In genomic region chr7:20328692-20329091, GRCh38 we compare ENCODE assay signal across 16 cellular contexts. TPM values are rescaled to one million over a fixed set of nuclear protein-coding genes. Genes with fewer than 3 reads are reported as not detected.
DNase-seq lines count a peak whose midpoint lies in the region; ATAC-seq and TF ChIP-seq lines count a peak whose summit lies in the region.
"Had no signal": no experiment of that assay in that cellular context is flagged by ENCODE, and none has a peak within 500 bp of the region (broad histone marks: within the 10 kb centered on the region; RNA-seq: fewer than 3 reads in every experiment).

No MANE protein-coding gene starts in this region.

- no peaks in the 10 kb centered on the region for H3K9me2 ChIP-seq in GM23338 (ENCODE audit: insufficient read depth)

- H3K4me2 ChIP-seq in GM23338, result peak overlapping the region; percentile 92

- H3F3A ChIP-seq in GM23338 (replicated peaks; ENCODE audit: low read depth), result peaks cover 4% of the 10 kb centered on the region

- H3K27ac ChIP-seq in GM23338 (ENCODE audit: low read depth) (no peak overlapping the region), VCaP (peak overlapping the region; percentile 91), foreskin keratinocyte (peak overlapping the region; percentile 99), rectal smooth muscle tissue (ENCODE audit: low read depth, low read length) (peak overlapping the region; percentile 90)

- H3K4me1 Mint-ChIP-seq in GM23338, result peaks cover 8% of the 10 kb centered on the region

- no peaks in the 10 kb centered on the region for H3K36me3 Mint-ChIP-seq in GM23338 (ENCODE audit: low read depth)
- H3K36me3 Mint-ChIP-seq: naive B cell had no signal

- H3K27me3 ChIP-seq in GM23338 (ENCODE audit: insufficient read depth) (peaks cover 35% of the 10 kb centered on the region), foreskin keratinocyte (no peaks in the 10 kb centered on the region), rectal smooth muscle tissue (ENCODE audit: control insufficient read depth, insufficient read depth, low read length) (no peaks in the 10 kb centered on the region)

- H3K4me1 ChIP-seq in GM23338 (ENCODE audit: insufficient read depth), result peaks cover 10% of the 10 kb centered on the region; the same call in 1 of the 2 replicates
- peaks cover 24% of the 10 kb centered on the region for H3K4me1 ChIP-seq in foreskin keratinocyte
- peaks cover 6% of the 10 kb centered on the region for H3K4me1 ChIP-seq in rectal smooth muscle tissue (ENCODE audit: control insufficient read depth, insufficient read depth, low read length)

- no peak overlapping the region for H3K9ac ChIP-seq in rectal smooth muscle tissue (ENCODE audit: low read length)

- ATAC-seq in GM23338, result no peak
- no peak for ATAC-seq in foreskin keratinocyte
- ATAC-seq in GM21360 (IDR thresholded peaks at IDR 0.05; ENCODE audit: unreplicated experiment), result no peak
- ATAC-seq: right cardiac atrium had no signal

- H3K4me3 ChIP-seq in GM23338, result peak overlapping the region; percentile 87
- H3K4me3 ChIP-seq in rectal smooth muscle tissue (ENCODE audit: low read length), result no peak overlapping the region

- H4K20me1 ChIP-seq in GM23338 (replicated peaks; ENCODE audit: insufficient read depth), result no peaks in the 10 kb centered on the region

- no peak overlapping the region for H2AFZ ChIP-seq in GM23338

- H3K27me3 Mint-ChIP-seq in GM23338 (ENCODE audit: insufficient read depth, low read depth, poor library complexity), result peaks cover 18% of the 10 kb centered on the region

- TF ChIP-seq CTCF in GM23338 (conservative IDR thresholded peaks at IDR 0.05; ENCODE audit: low read depth in 2 of 2), result no peak
- no peak for TF ChIP-seq CTCF in VCaP (conservative IDR thresholded peaks at IDR 0.05)
- TF ChIP-seq CTCF in foreskin keratinocyte (conservative IDR thresholded peaks at IDR 0.05), result no peak

- H3K9me3 Mint-ChIP-seq in GM23338, result no peaks in the 10 kb centered on the region
- H3K9me3 Mint-ChIP-seq: activated T-helper 1 cell treated with anti-CD3 and anti-CD28 coated beads, Interleukin-12 subunit alpha, Interleukin-12 subunit beta, Interleukin-2, Interleukin-4 antibody, amounts not matched to agents 30 ng/mL and 10 ng/mL and 1 ng/mL, durations not matched to agents 14 hours and 24 hours and 36 hours; naive B cell had no signal

- no peaks in the 10 kb centered on the region for H3K79me2 ChIP-seq in GM23338 (replicated peaks; ENCODE audit: insufficient read depth)

- no peak for DNase-seq in GM23338 (ENCODE audit: low spot score)
- no peak for DNase-seq in foreskin keratinocyte
- no peak for DNase-seq in NCI-H2029 treated with DMSO at 0.1 percent for 48 hours (lab: John Stamatoyannopoulos, UW)
- no peak for DNase-seq in NCI-H524 treated with DMSO at 0.1 percent for 48 hours (lab: John Stamatoyannopoulos, UW)
- no peak for DNase-seq in activated T-cell treated with anti-CD3 and anti-CD28 coated beads for 4 hours
- DNase-seq: activated CD4-positive, alpha-beta T cell treated with anti-CD3 and anti-CD28 coated beads, Interleukin-2, amount 50 U/mL, for 48 hours; naive B cell; NK-92 treated with Interleukin-12 subunit alpha and Interleukin-12 subunit beta, amount 100 ng/mL, for 24 hours; SIG-M5; stimulated activated CD4-positive, alpha-beta T cell treated with anti-CD3 and anti-CD28 coated beads, Interleukin-4, amount 100 ng/mL, for 1 hour had no signal

- no peaks in the 10 kb centered on the region for H3K36me3 ChIP-seq in GM23338 (ENCODE audit: insufficient read depth)
- no peaks in the 10 kb centered on the region for H3K36me3 ChIP-seq in rectal smooth muscle tissue (ENCODE audit: control insufficient read depth, insufficient read depth, low read length)
- H3K36me3 ChIP-seq: thoracic aorta had no signal

- H3K4me3 Mint-ChIP-seq in GM23338, result peak overlapping the region; percentile 95

- H3K27ac Mint-ChIP-seq in GM23338, result no peak overlapping the region
- H3K27ac Mint-ChIP-seq: activated T-helper 1 cell treated with anti-CD3 and anti-CD28 coated beads, Interleukin-12 subunit alpha, Interleukin-12 subunit beta, Interleukin-2, Interleukin-4 antibody, amounts not matched to agents 30 ng/mL and 10 ng/mL and 1 ng/mL, durations not matched to agents 14 hours and 24 hours and 36 hours had no signal

TF ChIP-seq in GM23338, 12 proteins besides CTCF, POLR2A, EP300 and RAD21 (continues in another document):
- TF ChIP-seq ZNF331 (CRISPR knock-in tag; IDR thresholded peaks at IDR 0.05; ENCODE audit: low read depth), result no peak
- no peak for TF ChIP-seq POLR2AphosphoS5 (IDR thresholded peaks at IDR 0.05; ENCODE audit: low read depth)
- no peak for TF ChIP-seq NANOG (IDR thresholded peaks at IDR 0.05; ENCODE audit: borderline replicate concordance)
- TF ChIP-seq REST (IDR thresholded peaks at IDR 0.05; ENCODE audit: unreplicated experiment), result no peak
- no peak for TF ChIP-seq ZNF114 (CRISPR knock-in tag; IDR thresholded peaks at IDR 0.05)

RNA-seq across cellular contexts. Expression of gene ITGB8, which starts 2.0 kb away (rescaled TPM):
- total RNA-seq in GM23338 (2014; rRNA removed; shearing (Covaris generic)), result 3.0 and 3.5 TPM in 2 replicates
- 0.71 and 0.77 TPM in 2 replicates for polyA plus RNA-seq in GM23338 (2016; fragmentation: Nextera tagmentation; extraction: Ambion mirVana)
- total RNA-seq in foreskin keratinocyte, result 12.3 and 12.9 TPM in 2 replicates
- 1.2 and 1.3 TPM in 2 replicates for polyA plus RNA-seq in foreskin keratinocyte
